ENCODE assay signal across 8 cellular contexts in the genomic region with DNA sequence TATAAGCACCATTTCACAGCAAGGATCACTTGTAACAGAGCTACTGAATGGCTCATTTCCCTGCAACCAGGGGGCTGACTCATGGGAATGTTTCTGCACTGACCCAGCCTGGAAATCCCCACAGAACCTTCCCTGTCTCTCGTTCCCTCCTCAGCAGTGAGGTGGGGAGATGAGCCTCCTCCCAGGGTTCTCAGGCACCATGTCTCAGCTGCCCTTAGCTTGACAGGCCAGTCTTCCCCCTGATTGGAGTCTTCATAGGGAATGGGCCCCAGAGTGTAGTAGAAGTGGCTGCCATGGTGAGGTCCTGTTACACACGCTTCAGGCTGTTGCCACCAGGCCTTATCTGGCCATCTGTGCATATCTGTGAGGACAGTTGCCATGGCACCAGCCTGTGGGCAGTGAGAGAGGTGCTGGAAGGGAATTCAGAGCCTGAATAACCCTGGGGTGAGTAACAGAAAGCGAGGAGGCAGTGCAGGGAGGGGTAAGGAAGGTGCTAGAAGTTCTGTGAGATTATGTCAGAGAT.
A peak's percentile ranks its signal among the peaks of the same experiment; 100 is the strongest.
DNase-seq lines count a peak whose midpoint lies in the region; ATAC-seq and TF ChIP-seq lines count a peak whose summit lies in the region.

No MANE protein-coding gene starts in this region.

- DNase-seq in activated naive CD8-positive, alpha-beta T cell treated with anti-CD3 and anti-CD28 coated beads, Interleukin-2, amount 50 U/mL, for 24 hours = peak; percentile 6
- DNase-seq in activated naive CD8-positive, alpha-beta T cell treated with anti-CD3 and anti-CD28 coated beads for 36 hours = no peak
- DNase-seq in NCI-H1092 (lab: John Stamatoyannopoulos, UW) = peak; percentile 6
- DNase-seq in cardiac fibroblast (ENCODE audit: low read depth in 2 of 2) = peak; percentile 71 to 98
- no peak for DNase-seq in omental fat pad (ENCODE audit: low spot score)
- DNase-seq in GM19238 (ENCODE audit: insufficient read length, low spot score) = no peak
- no peak for DNase-seq in caudate nucleus (lab: John Stamatoyannopoulos, UW)

- peaks cover 33% of the 10 kb centered on the region for H3K27me3 Mint-ChIP-seq in activated naive CD8-positive, alpha-beta T cell treated with anti-CD3 and anti-CD28 coated beads, Interleukin-2, amount 50 U/mL, for 24 hours
- peaks cover 33% of the 10 kb centered on the region for H3K27me3 Mint-ChIP-seq in activated naive CD8-positive, alpha-beta T cell treated with anti-CD3 and anti-CD28 coated beads for 36 hours

- H3K36me3 Mint-ChIP-seq in activated naive CD8-positive, alpha-beta T cell treated with anti-CD3 and anti-CD28 coated beads, Interleukin-2, amount 50 U/mL, for 24 hours (ENCODE audit: low read depth) = no peaks in the 10 kb centered on the region
- no peaks in the 10 kb centered on the region for H3K36me3 Mint-ChIP-seq in activated naive CD8-positive, alpha-beta T cell treated with anti-CD3 and anti-CD28 coated beads for 36 hours

- H3K27ac Mint-ChIP-seq in activated naive CD8-positive, alpha-beta T cell treated with anti-CD3 and anti-CD28 coated beads, Interleukin-2, amount 50 U/mL, for 24 hours = no peak overlapping the region
- H3K27ac Mint-ChIP-seq in activated naive CD8-positive, alpha-beta T cell treated with anti-CD3 and anti-CD28 coated beads for 36 hours = no peak overlapping the region

- peak; percentile 80 for ATAC-seq in activated naive CD8-positive, alpha-beta T cell treated with anti-CD3 and anti-CD28 coated beads, Interleukin-2, amount 50 U/mL, for 24 hours
- ATAC-seq in omental fat pad (ENCODE audit: low FRiP score) = peak; percentile 85
- ATAC-seq in HG03460 (IDR thresholded peaks at IDR 0.05; ENCODE audit: unreplicated experiment) = no peak

- H3K27ac ChIP-seq in caudate nucleus (ENCODE audit: low read depth, low read length) = no peak overlapping the region

- no peak overlapping the region for H3K4me3 Mint-ChIP-seq in activated naive CD8-positive, alpha-beta T cell treated with anti-CD3 and anti-CD28 coated beads, Interleukin-2, amount 50 U/mL, for 24 hours
- no peak overlapping the region for H3K4me3 Mint-ChIP-seq in activated naive CD8-positive, alpha-beta T cell treated with anti-CD3 and anti-CD28 coated beads for 36 hours

- H3K4me1 Mint-ChIP-seq in activated naive CD8-positive, alpha-beta T cell treated with anti-CD3 and anti-CD28 coated beads, Interleukin-2, amount 50 U/mL, for 24 hours = peaks cover 10% of the 10 kb centered on the region
- H3K4me1 Mint-ChIP-seq in activated naive CD8-positive, alpha-beta T cell treated with anti-CD3 and anti-CD28 coated beads for 36 hours = no peaks in the 10 kb centered on the region

- TF ChIP-seq CTCF in cardiac fibroblast (IDR thresholded peaks at IDR 0.05; ENCODE audit: low read depth, low read length) (no peak), omental fat pad (IDR thresholded peaks at IDR 0.05) (no peak)

- no peak overlapping the region for H3K4me3 ChIP-seq in cardiac fibroblast (replicated peaks in 1 of 2; ENCODE audit: low read depth in 2 of 2, low read length in 2 of 2)

- H3K9me3 Mint-ChIP-seq in activated naive CD8-positive, alpha-beta T cell treated with anti-CD3 and anti-CD28 coated beads, Interleukin-2, amount 50 U/mL, for 24 hours = no peaks in the 10 kb centered on the region
- no peaks in the 10 kb centered on the region for H3K9me3 Mint-ChIP-seq in activated naive CD8-positive, alpha-beta T cell treated with anti-CD3 and anti-CD28 coated beads for 36 hours

Comparison
In these comparisons a context has a peak if more than half of its experiments do, and no peak if none do; other contexts are left out.
1. DNase-seq: peak in activated naive CD8-positive, alpha-beta T cell treated with anti-CD3 and anti-CD28 coated beads, Interleukin-2, amount 50 U/mL, for 24 hours (single experiment), NCI-H1092 (single experiment) and cardiac fibroblast (2 of 2); none in activated naive CD8-positive, alpha-beta T cell treated with anti-CD3 and anti-CD28 coated beads for 36 hours (single experiment), omental fat pad (single experiment), GM19238 (single experiment) and caudate nucleus (0 of 61).